ENCODE assay signal across 8 cellular contexts in the genomic region with DNA sequence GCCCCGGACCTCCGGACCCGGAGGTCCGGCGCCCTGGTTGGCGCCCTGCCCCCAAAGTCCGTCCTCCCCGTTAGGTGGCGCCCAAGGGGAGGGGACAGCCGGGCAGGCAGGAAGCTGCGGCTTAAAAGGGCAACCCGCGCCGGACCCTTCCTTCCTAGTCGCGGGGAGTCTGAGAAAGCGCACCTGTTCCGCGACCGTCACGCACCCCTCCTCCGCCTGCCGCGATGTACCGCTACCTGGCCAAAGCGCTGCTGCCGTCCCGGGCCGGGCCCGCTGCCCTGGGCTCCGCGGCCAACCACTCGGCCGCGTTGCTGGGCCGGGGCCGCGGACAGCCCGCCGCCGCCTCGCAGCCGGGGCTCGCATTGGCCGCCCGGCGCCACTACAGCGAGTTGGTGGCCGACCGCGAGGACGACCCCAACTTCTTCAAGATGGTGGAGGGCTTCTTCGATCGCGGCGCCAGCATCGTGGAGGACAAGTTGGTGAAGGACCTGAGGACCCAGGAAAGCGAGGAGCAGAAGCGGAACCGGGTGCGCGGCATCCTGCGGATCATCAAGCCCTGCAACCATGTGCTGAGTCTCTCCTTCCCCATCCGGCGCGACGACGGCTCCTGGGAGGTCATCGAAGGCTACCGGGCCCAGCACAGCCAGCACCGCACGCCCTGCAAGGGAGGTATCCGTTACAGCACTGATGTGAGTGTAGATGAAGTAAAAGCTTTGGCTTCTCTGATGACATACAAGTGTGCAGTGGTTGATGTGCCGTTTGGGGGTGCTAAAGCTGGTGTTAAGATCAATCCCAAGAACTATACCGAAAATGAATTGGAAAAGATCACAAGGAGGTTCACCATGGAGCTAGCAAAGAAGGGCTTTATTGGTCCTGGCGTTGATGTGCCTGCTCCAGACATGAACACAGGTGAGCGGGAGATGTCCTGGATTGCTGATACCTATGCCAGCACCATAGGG. TPM values are rescaled to one million over a fixed set of nuclear protein-coding genes. Genes with fewer than 3 reads are reported as not detected.
DNase-seq lines count a peak whose midpoint lies in the region; ATAC-seq, FAIRE-seq and TF ChIP-seq lines count a peak whose summit lies in the region.
"Not testable (repeated sequence)": the region's sequence is repeated elsewhere in the genome, so short reads cannot be mapped to it uniquely, and the experiment has no call there.

A gene (plus strand): TSS at position 150 of the 959 bp plus-strand sequence. CDS start 75 bp downstream, at position 225.

- H3K27ac ChIP-seq in A549: peak within 1 kb of the TSS; percentile 58 to 93
- H3K27ac ChIP-seq in HUES48 (ENCODE audit: low read depth, low read length): not testable (repeated sequence)

- peak within 1 kb of the TSS; percentile 50 for H3K4me3 ChIP-seq in A549
- not testable (repeated sequence) for H3K4me3 ChIP-seq in GM12875 (ENCODE audit: low read depth, low read length)
- H3K4me3 ChIP-seq in HUES48 (ENCODE audit: low read depth, low read length): peak within 1 kb of the TSS; percentile 56
- H3K4me3 ChIP-seq in skeletal muscle cell (ENCODE audit: low read depth, low read length): peak within 1 kb of the TSS; percentile 37

- not testable (repeated sequence) for H3K4me3 Mint-ChIP-seq in activated CD8-positive, alpha-beta T cell treated with anti-CD3 and anti-CD28 coated beads for 36 hours
- peak within 1 kb of the TSS; percentile 37 for H3K4me3 Mint-ChIP-seq in dendritic cell treated with granulocyte-macrophage colony-stimulating factor and Interleukin-4, amounts not matched to agents 40 ng/mL and 50 ng/mL, for 4 days

- H3K9ac ChIP-seq in HUES48 (ENCODE audit: low read depth, low read length): not testable (repeated sequence)

- not testable (repeated sequence) for FAIRE-seq in A549 (lab: Jason Lieb, UNC)

- not testable (repeated sequence) for H3K4me1 Mint-ChIP-seq in activated CD8-positive, alpha-beta T cell treated with anti-CD3 and anti-CD28 coated beads for 36 hours (ENCODE audit: low read depth); dendritic cell treated with granulocyte-macrophage colony-stimulating factor and Interleukin-4, amounts not matched to agents 40 ng/mL and 50 ng/mL, for 4 days (ENCODE audit: low read depth)

- not testable (repeated sequence) for H3K36me3 ChIP-seq in HUES48 (ENCODE audit: control insufficient read depth, insufficient read depth, low read length)

- TF ChIP-seq POLR2A in A549 (IDR thresholded peaks at IDR 0.05; ENCODE audit: low read length): peak; percentile 40

- not testable (repeated sequence) for H3K36me3 Mint-ChIP-seq in activated CD8-positive, alpha-beta T cell treated with anti-CD3 and anti-CD28 coated beads for 36 hours (ENCODE audit: low read depth); dendritic cell treated with granulocyte-macrophage colony-stimulating factor and Interleukin-4, amounts not matched to agents 40 ng/mL and 50 ng/mL, for 4 days (ENCODE audit: low read depth)

- TF ChIP-seq CTCF in A549 (IDR thresholded peaks at IDR 0.05) (peak; percentile 39; the same call in 2 of the 3 replicates), GM12875 (IDR thresholded peaks at IDR 0.05; ENCODE audit: borderline replicate concordance, insufficient read depth, low read depth, low read length) (0 out of 2 replicates have a peak, but pooled peaks have one; percentile 12)
- not testable (repeated sequence) for TF ChIP-seq CTCF in activated CD8-positive, alpha-beta T cell treated with anti-CD3 and anti-CD28 coated beads for 36 hours (IDR thresholded peaks at IDR 0.05)

- H3K4me2 ChIP-seq in A549: peak within 1 kb of the TSS; percentile 69

- TF ChIP-seq RAD21 in A549 (conservative IDR thresholded peaks at IDR 0.05 in 1 of 2, IDR thresholded peaks at IDR 0.05 in 1 of 2): peak; percentile 17 to 44; a peak in 2 of 5 replicates

- peak; percentile 10 to 54 for DNase-seq in A549 (ENCODE audit: low read depth in 1 of 2, low spot score in 1 of 2)
- not testable (repeated sequence) for DNase-seq in activated CD8-positive, alpha-beta T cell treated with anti-CD3 and anti-CD28 coated beads for 36 hours; skeletal muscle cell (ENCODE audit: low read depth)
- peak; percentile 76 for DNase-seq in cardiac septum (ENCODE audit: low spot score)
- DNase-seq in lung microvascular endothelial cell (ENCODE audit: low read depth in 2 of 2): peak; percentile 0 to 8

- ATAC-seq in A549: peak; percentile 94 to 97
- ATAC-seq in activated CD8-positive, alpha-beta T cell treated with anti-CD3 and anti-CD28 coated beads for 36 hours: peak; percentile 74

- 40% methylated on average over 7 of the region's 77 CpGs for WGBS in A549 (ENCODE audit: missing lambda C conversion rate)

- not testable (repeated sequence) for H3K9me3 ChIP-seq in A549; HUES48 (ENCODE audit: control insufficient read depth, insufficient read depth, low read length)

- CTCF ChIA-PET in A549 (lab: Yijun Ruan, JAX): interaction anchor here (0.7 to 1.2 kb wide), 4 partner anchors 9 to 15 kb away, joined by 3 read pairs; no protein-coding TSS in a partner anchor
- CTCF ChIA-PET in activated CD8-positive, alpha-beta T cell treated with anti-CD3 and anti-CD28 coated beads for 36 hours (lab: Charles Lee): not testable (repeated sequence)

- peaks cover 43% of the 10 kb centered on the region for H3K27me3 ChIP-seq in HUES48 (ENCODE audit: control insufficient read depth, insufficient read depth, low read length)

- intact Hi-C loops in activated CD8-positive, alpha-beta T cell treated with anti-CD3 and anti-CD28 coated beads for 36 hours (cut with micrococcal nuclease); dendritic cell treated with granulocyte-macrophage colony-stimulating factor and Interleukin-4, amounts not matched to agents 40 ng/mL and 50 ng/mL, for 4 days (cut with micrococcal nuclease); cardiac septum (cut with DNase I): not testable (repeated sequence)

- not testable (repeated sequence) for TF ChIP-seq EP300 in A549 (IDR thresholded peaks at IDR 0.05)

- not testable (repeated sequence) for H3K27ac Mint-ChIP-seq in activated CD8-positive, alpha-beta T cell treated with anti-CD3 and anti-CD28 coated beads for 36 hours; dendritic cell treated with granulocyte-macrophage colony-stimulating factor and Interleukin-4, amounts not matched to agents 40 ng/mL and 50 ng/mL, for 4 days

- H3K9me3 Mint-ChIP-seq in activated CD8-positive, alpha-beta T cell treated with anti-CD3 and anti-CD28 coated beads for 36 hours; dendritic cell treated with granulocyte-macrophage colony-stimulating factor and Interleukin-4, amounts not matched to agents 40 ng/mL and 50 ng/mL, for 4 days: not testable (repeated sequence)

- H3K4me1 ChIP-seq in A549; HUES48 (ENCODE audit: control insufficient read depth, insufficient read depth, low read length): not testable (repeated sequence)

- POLR2A ChIA-PET in A549 (lab: Yijun Ruan, JAX); activated CD8-positive, alpha-beta T cell treated with anti-CD3 and anti-CD28 coated beads for 36 hours (lab: Charles Lee): not testable (repeated sequence)

- H3K27me3 Mint-ChIP-seq in activated CD8-positive, alpha-beta T cell treated with anti-CD3 and anti-CD28 coated beads for 36 hours: peaks cover 14% of the 10 kb centered on the region
- H3K27me3 Mint-ChIP-seq in dendritic cell treated with granulocyte-macrophage colony-stimulating factor and Interleukin-4, amounts not matched to agents 40 ng/mL and 50 ng/mL, for 4 days: peaks cover 19% of the 10 kb centered on the region

TF ChIP-seq in A549, 52 proteins besides CTCF, POLR2A, EP300 and RAD21:
- TF ChIP-seq SMC3 (IDR thresholded peaks at IDR 0.05): peak; percentile 31; the same call in 1 of the 3 replicates
TF ChIP-seq in A549: peak in this region for 1; not testable (repeated sequence) for 51.

RNA-seq across cellular contexts. Expression of the gene that starts here (rescaled TPM):
- polyA plus RNA-seq in A549 (2011; rRNA removed): 4.2 and 5.1 TPM in 2 replicates
- 0.90 and 0.96 TPM in 2 replicates for polyA plus RNA-seq in A549 (2012; cell fraction: cytosol; rRNA removed)
- polyA plus RNA-seq in A549 (2012; cell fraction: nucleus; rRNA removed): 0.72 and 0.94 TPM in 2 replicates
- polyA plus RNA-seq in A549 (2017; fragmentation: RNase III; extraction: RNeasy Plus Mini Kit Qiagen cat#74134 plus additional on column Dnase treatment): 2.7 to 2.8 TPM (median 2.8 TPM) in 3 replicates
- 4.4 and 4.5 TPM in 2 replicates for polyA minus RNA-seq in A549 (2011; rRNA and poly(A)+ RNA removed)
- under 1 TPM; 0.56 to 0.81 TPM for total RNA-seq in activated CD8-positive, alpha-beta T cell treated with anti-CD3 and anti-CD28 coated beads for 36 hours
- 1.6 TPM for total RNA-seq in cardiac septum
- 0.44 and 0.79 TPM in 2 replicates for total RNA-seq in lung microvascular endothelial cell

Comparison
In these comparisons a context has a peak if more than half of its experiments do, and no peak if none do; other contexts are left out.
1. Peak in ATAC-seq in activated CD8-positive, alpha-beta T cell treated with anti-CD3 and anti-CD28 coated beads for 36 hours; RNA of the gene not detected or under 1 TPM.
2. Peak in DNase-seq in lung microvascular endothelial cell; RNA of the gene not detected or under 1 TPM.